ENCODE assay signal across 18 cellular contexts in genomic region chr1:206491592-206491991, GRCh38.
"Had no signal": no experiment of that assay in that cellular context is flagged by ENCODE, and none has a peak within 500 bp of the region (broad histone marks: within the 10 kb centered on the region; RNA-seq: fewer than 3 reads in every experiment).

No MANE protein-coding gene starts in this region.

- DNase-seq: activated CD4-positive, alpha-beta T cell treated with anti-CD3 and anti-CD28 coated beads, Interleukin-2, amount 10 ng/mL, durations not matched to agents 24 days and 14 days; activated CD4-positive, CD25-positive, alpha-beta regulatory T cell; activated effector memory CD4-positive, alpha-beta T cell treated with Interleukin-2 at 50 U/mL for 16 hours; activated T-cell treated with anti-CD3 and anti-CD28 coated beads for 4 hours; anterior cingulate cortex; cerebellar nuclear complex; effector CD8-positive, alpha-beta T cell; heart right ventricle; left cardiac atrium; lower lobe of right lung; ovary; sigmoid colon; stimulated activated CD4-positive, alpha-beta T cell treated with anti-CD3 and anti-CD28 coated beads, Interleukin-2, amount 100 ng/mL, for 24 hours had no signal

- H3K9me3 ChIP-seq: breast epithelium, heart right ventricle, lower lobe of right lung, ovary, sigmoid colon had no signal

- FAIRE-seq: frontal cortex had no signal

- H3K27me3 Mint-ChIP-seq: activated CD4-positive, alpha-beta T cell treated with anti-CD3 and anti-CD28 coated beads, Interleukin-2, amount 10 ng/mL, durations not matched to agents 24 days and 14 days had no signal

- H3K27ac ChIP-seq: breast epithelium, heart right ventricle, lower lobe of right lung, ovary, sigmoid colon had no signal

- ATAC-seq: heart right ventricle, left cardiac atrium, lower lobe of right lung had no signal

- H3K9me3 Mint-ChIP-seq: activated CD4-positive, alpha-beta T cell treated with anti-CD3 and anti-CD28 coated beads, Interleukin-2, amount 10 ng/mL, durations not matched to agents 24 days and 14 days; mesothelial cell of epicardium; neural crest cell; T-helper 2 cell treated with Interferon-gamma antibody and Interleukin-4, amounts not matched to agents 5 μg/mL and 100 μg/mL, for 36 hours had no signal

- H3K27ac Mint-ChIP-seq: activated CD4-positive, alpha-beta T cell treated with anti-CD3 and anti-CD28 coated beads, Interleukin-2, amount 10 ng/mL, durations not matched to agents 24 days and 14 days; T-helper 2 cell treated with Interferon-gamma antibody and Interleukin-4, amounts not matched to agents 5 μg/mL and 100 μg/mL, for 36 hours had no signal

- H3K4me3 Mint-ChIP-seq: activated CD4-positive, alpha-beta T cell treated with anti-CD3 and anti-CD28 coated beads, Interleukin-2, amount 10 ng/mL, durations not matched to agents 24 days and 14 days; mesothelial cell of epicardium; neural crest cell; T-helper 2 cell treated with Interferon-gamma antibody and Interleukin-4, amounts not matched to agents 5 μg/mL and 100 μg/mL, for 36 hours had no signal

- H3K4me1 ChIP-seq: breast epithelium had no signal

- H3K4me3 ChIP-seq: breast epithelium, heart right ventricle, lower lobe of right lung, ovary, sigmoid colon had no signal

- H3K27me3 ChIP-seq: breast epithelium, heart right ventricle, ovary, sigmoid colon had no signal

- H3K36me3 ChIP-seq: breast epithelium, ovary had no signal
